ENCODE assay signal across 8 cellular contexts in genomic region chr12:116172224-116172849, GRCh38.
DNase-seq lines count a peak whose midpoint lies in the region; TF ChIP-seq lines count a peak whose summit lies in the region.

No MANE protein-coding gene starts in this region.

- H3K4me2 ChIP-seq in GM23248 (ENCODE audit: unreplicated experiment) (no peak overlapping the region), PC-9 (0 out of 2 replicates have a peak overlapping the region, but pooled peaks have one; percentile 34)

- no peak overlapping the region; the same call in 1 of the 2 replicates for H3K4me3 ChIP-seq in GM23248
- no peak overlapping the region for H3K4me3 ChIP-seq in PC-9
- H3K4me3 ChIP-seq in tibial nerve: no peak overlapping the region

- peak; percentile 51 for DNase-seq in GM10266 (ENCODE audit: extremely low spot score)
- peak; percentile 29 for DNase-seq in GM23248
- peak; percentile 28 to 39 for DNase-seq in PC-9
- peak; percentile 38 to 57 for DNase-seq in erythroblast (lab: John Stamatoyannopoulos, UW)
- no peak for DNase-seq in HCEC 1CT
- DNase-seq in hippocampal formation (lab: John Stamatoyannopoulos, UW): no peak
- DNase-seq in tibial nerve (ENCODE audit: low spot score in 2 of 2): no peak
- no peak for DNase-seq in HT-29 (ENCODE audit: low spot score)

- intact Hi-C loops in PC-9 (cut with micrococcal nuclease; ENCODE audit: unreplicated experiment): no loop called here

- no peak for TF ChIP-seq EP300 in tibial nerve (IDR thresholded peaks at IDR 0.05)

- H3K9ac ChIP-seq in GM23248: no peak overlapping the region

- no peak overlapping the region for H2AFZ ChIP-seq in GM23248
- H2AFZ ChIP-seq in PC-9: no peak overlapping the region

- no peaks in the 10 kb centered on the region for H3K9me2 ChIP-seq in GM23248 (ENCODE audit: insufficient read depth)
- H3K9me2 ChIP-seq in PC-9 (ENCODE audit: insufficient read depth): no peaks in the 10 kb centered on the region

- CTCF ChIA-PET in PC-9 (lab: Charles Lee): interaction anchor here (0.6 kb wide), 1 partner anchor 197 kb away, joined by 3 read pairs; no protein-coding TSS in a partner anchor

- peaks cover 16% of the 10 kb centered on the region for H3K4me1 ChIP-seq in GM23248 (ENCODE audit: insufficient read depth)
- peaks cover 12% of the 10 kb centered on the region; the same call in 1 of the 2 replicates for H3K4me1 ChIP-seq in PC-9 (replicated peaks; ENCODE audit: insufficient read depth)
- H3K4me1 ChIP-seq in tibial nerve: peaks cover 0 to 72% (median 4%) of the 10 kb centered on the region in 4 donors

- POLR2A ChIA-PET in PC-9 (lab: Charles Lee; ENCODE audit: unreplicated experiment): no interaction called here

- H3K27me3 ChIP-seq in GM23248 (replicated peaks; ENCODE audit: insufficient read depth): no peaks in the 10 kb centered on the region
- H3K27me3 ChIP-seq in PC-9 (ENCODE audit: insufficient read depth, low read depth): no peaks in the 10 kb centered on the region
- no peaks in the 10 kb centered on the region for H3K27me3 ChIP-seq in tibial nerve

- H3K27ac ChIP-seq in GM23248 (no peak overlapping the region), PC-9 (no peak overlapping the region), tibial nerve (no peak overlapping the region)

- no peaks in the 10 kb centered on the region for H3F3A ChIP-seq in GM23248 (ENCODE audit: insufficient read depth)
- 0 out of 2 replicates have a peak, but pooled peaks cover under 1% of the 10 kb centered on the region for H3F3A ChIP-seq in PC-9 (ENCODE audit: insufficient read depth, low read depth)

- H3K9me3 ChIP-seq in GM23248 (ENCODE audit: low read depth) (no peaks in the 10 kb centered on the region), PC-9 (ENCODE audit: insufficient read depth, low read depth) (no peaks in the 10 kb centered on the region), tibial nerve (no peaks in the 10 kb centered on the region)

- no TSS peak for BruUV-seq in PC-9 (replicated peaks; lab: Mats Ljungman, UMichigan)

- H3K79me2 ChIP-seq in GM23248 (ENCODE audit: insufficient read depth) (peaks cover 100% of the 10 kb centered on the region), PC-9 (ENCODE audit: low read depth) (peaks cover 99% of the 10 kb centered on the region)

- in situ Hi-C loops in GM23248 (cut with MboI): no loop called here

- TF ChIP-seq POLR2A in erythroblast (IDR thresholded peaks at IDR 0.05; ENCODE audit: low read length) (no peak), tibial nerve (IDR thresholded peaks at IDR 0.05) (no peak)

- H3K36me3 ChIP-seq in GM23248 (ENCODE audit: low read depth) (no peaks in the 10 kb centered on the region), PC-9 (ENCODE audit: low read depth) (no peaks in the 10 kb centered on the region), tibial nerve (no peaks in the 10 kb centered on the region)

- WGBS in GM23248 (ENCODE audit: low coverage in 1 of 2, low lambda C conversion rate in 2 of 2, missing lambda C conversion rate in 2 of 2), 2 experiments: 86 to 90% methylated on average over 10 of the region's 10 CpGs
- WGBS in tibial nerve, 2 donors: 70 to 82% methylated on average over 10 of the region's 10 CpGs

- H4K20me1 ChIP-seq in GM23248 (ENCODE audit: insufficient read depth): peaks cover 62% of the 10 kb centered on the region
- H4K20me1 ChIP-seq in PC-9 (ENCODE audit: insufficient read depth): peaks cover 53% of the 10 kb centered on the region

- TF ChIP-seq CTCF in GM10266 (IDR thresholded peaks at IDR 0.05; ENCODE audit: control insufficient read depth, insufficient read depth, low read depth, missing control alignments) (no peak), PC-9 (conservative IDR thresholded peaks at IDR 0.05) (no peak), tibial nerve (IDR thresholded peaks at IDR 0.05) (no peak)

Comparison
In these comparisons a context has a peak if more than half of its experiments do, and no peak if none do; other contexts are left out.
1. DNase-seq: peak in GM10266 (single experiment), GM23248 (single experiment), PC-9 (2 of 2) and erythroblast (2 of 2); none in HCEC 1CT (single experiment), hippocampal formation (0 of 2), tibial nerve (0 of 2) and HT-29 (single experiment).